In genomic region chrX:65652098-65652497, GRCh38 we compare ENCODE assay signal across 22 cellular contexts.
"Had no signal": no experiment of that assay in that cellular context is flagged by ENCODE, and none has a peak within 500 bp of the region (broad histone marks: within the 10 kb centered on the region; RNA-seq: fewer than 3 reads in every experiment).

No MANE protein-coding gene starts in this region.

- FAIRE-seq: colon, endothelial cell of umbilical vein, frontal cortex, islet of Langerhans, keratinocyte had no signal

- H3K79me2 ChIP-seq: hepatocyte had no signal

- H3K4me2 ChIP-seq: hepatocyte had no signal

- H3K4me3 ChIP-seq: coronary artery, dorsolateral prefrontal cortex, esophagus muscularis mucosa, gastroesophageal sphincter, heart left ventricle, hepatocyte, left ventricle myocardium inferior, lower lobe of right lung, mucosa of descending colon had no signal

- H3K4me1 ChIP-seq: foreskin keratinocyte, lower lobe of right lung had no signal

- H3K27ac ChIP-seq: coronary artery, dorsolateral prefrontal cortex, esophagus muscularis mucosa, foreskin keratinocyte, gastroesophageal sphincter, heart left ventricle, hepatocyte, left ventricle myocardium inferior, lower lobe of right lung had no signal

- H3K36me3 ChIP-seq: esophagus muscularis mucosa, gastroesophageal sphincter, heart left ventricle, left ventricle myocardium inferior, lower lobe of right lung had no signal

- H3K27me3 ChIP-seq: esophagus muscularis mucosa, foreskin keratinocyte, gastroesophageal sphincter, heart left ventricle, hepatocyte had no signal

- ATAC-seq: foreskin keratinocyte; gastroesophageal sphincter; heart left ventricle; left cardiac atrium; lower lobe of right lung; mucosa of descending colon; naive thymus-derived CD8-positive, alpha-beta T cell had no signal

- H3K9me3 ChIP-seq: esophagus muscularis mucosa, gastroesophageal sphincter, left ventricle myocardium inferior, lower lobe of right lung, mucosa of descending colon had no signal

- DNase-seq: dermis blood vessel endothelial cell; dorsolateral prefrontal cortex; effector CD4-positive, alpha-beta T cell; effector memory CD4-positive, alpha-beta T cell; foreskin keratinocyte; heart left ventricle; left cardiac atrium; left ventricle myocardium inferior; lower lobe of right lung; mesenchymal stem cell; mucosa of descending colon; naive B cell; naive thymus-derived CD8-positive, alpha-beta T cell had no signal

- H2AFZ ChIP-seq: hepatocyte had no signal
